In the genomic region with DNA sequence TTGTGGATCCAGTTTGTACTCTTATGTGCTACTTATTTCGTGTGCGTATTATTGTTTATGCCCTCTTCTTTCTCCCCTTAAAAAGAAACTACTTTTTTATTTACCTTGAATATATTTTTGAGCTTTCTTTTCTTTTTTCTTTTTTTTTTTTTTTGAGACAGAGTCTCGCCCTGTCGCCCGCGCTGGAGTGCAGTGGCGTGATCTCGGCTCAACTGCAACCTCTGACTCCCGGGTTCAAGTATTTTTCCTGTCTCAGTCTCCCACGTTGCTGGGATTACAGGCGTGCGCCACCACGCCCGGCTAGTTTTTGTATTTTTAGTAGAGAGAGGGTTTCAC, we compare ENCODE assay signal across 9 cellular contexts. TPM values are rescaled to one million over a fixed set of nuclear protein-coding genes. Genes with fewer than 3 reads are reported as not detected.
DNase-seq lines count a peak whose midpoint lies in the region; ATAC-seq, FAIRE-seq and TF ChIP-seq lines count a peak whose summit lies in the region.
"Had no signal": no experiment of that assay in that cellular context is flagged by ENCODE, and none has a peak within 500 bp of the region (broad histone marks: within the 10 kb centered on the region; RNA-seq: fewer than 3 reads in every experiment).

No MANE protein-coding gene starts in this region.

- RAD21 ChIA-PET in GM12878 (lab: Charles Lee; ENCODE audit: unreplicated experiment), result interaction anchor here (1.0 to 4.2 kb wide), 3 partner anchors 23 to 384 kb away, joined by 3 to 24 read pairs (median 7); a partner anchor contains a TSS

- H3K27me3 Mint-ChIP-seq in activated naive CD4-positive, alpha-beta T cell treated with anti-CD3 and anti-CD28 coated beads, Interleukin-2, amount 10 ng/mL, durations not matched to agents 7 days and 5 days, result no peaks in the 10 kb centered on the region
- H3K27me3 Mint-ChIP-seq in memory B cell (no peaks in the 10 kb centered on the region), type B pancreatic cell (no peaks in the 10 kb centered on the region)

- H3K36me3 Mint-ChIP-seq in activated naive CD4-positive, alpha-beta T cell treated with anti-CD3 and anti-CD28 coated beads, Interleukin-2, amount 10 ng/mL, durations not matched to agents 7 days and 5 days, result peaks cover 30% of the 10 kb centered on the region
- H3K36me3 Mint-ChIP-seq in memory B cell (peaks cover 9% of the 10 kb centered on the region), type B pancreatic cell (peaks cover 12% of the 10 kb centered on the region)

- H3K27ac ChIP-seq in GM12878 (ENCODE audit: control insufficient read depth, insufficient read depth), result no peak overlapping the region

- no peaks in the 10 kb centered on the region for H3K27me3 ChIP-seq in GM12878 (replicated peaks in 1 of 2; ENCODE audit: control insufficient read depth in 2 of 2, insufficient read depth in 2 of 2, low read length in 1 of 2)

- H4K20me1 ChIP-seq in GM12878 (ENCODE audit: control insufficient read depth, insufficient read depth), result no peaks in the 10 kb centered on the region

- WGBS in GM12878 (ENCODE audit: insufficient coverage, insufficient replicate concordance, low lambda C conversion rate, missing lambda C conversion rate), result 34% methylated on average over 14 of the region's 14 CpGs

- in situ Hi-C loops in GM12878 (cut with MboI), result loop anchor here (5.0 kb wide), 2 partner anchors 87 to 197 kb away; no protein-coding TSS in a partner anchor

- H3K4me1 ChIP-seq in GM12878 (ENCODE audit: control insufficient read depth, insufficient read depth, low read length), result peaks cover 15% of the 10 kb centered on the region

- peak overlapping the region; percentile 99 for H3K27ac Mint-ChIP-seq in activated naive CD4-positive, alpha-beta T cell treated with anti-CD3 and anti-CD28 coated beads, Interleukin-2, amount 10 ng/mL, durations not matched to agents 7 days and 5 days
- H3K27ac Mint-ChIP-seq in memory B cell (no peak overlapping the region), type B pancreatic cell (peak overlapping the region; percentile 80)

- intact Hi-C loops in GM12878 (cut with micrococcal nuclease; ENCODE audit: unreplicated experiment), result loop anchor here (1.0 kb wide), 1 partner anchor 22 kb away; a partner anchor contains a TSS

- no peak for FAIRE-seq in GM12878 (lab: Jason Lieb, UNC)

- TF ChIP-seq EP300 in GM12878 (IDR thresholded peaks at IDR 0.05; ENCODE audit: borderline replicate concordance in 1 of 2, control insufficient read depth in 1 of 2, low read depth in 2 of 2, low read length in 2 of 2), result no peak

- no peak overlapping the region for H2AFZ ChIP-seq in GM12878 (ENCODE audit: control insufficient read depth, low read depth, low read length)

- H3K9me3 ChIP-seq in GM12878 (replicated peaks; ENCODE audit: control insufficient read depth, insufficient read depth, low read length), result no peaks in the 10 kb centered on the region

- peak overlapping the region; percentile 89 for H3K4me3 ChIP-seq in GM12878

- no peak for TF ChIP-seq RAD21 in GM12878 (IDR thresholded peaks at IDR 0.05; ENCODE audit: insufficient read depth, low read depth, low read length)

- peak overlapping the region; percentile 33 for H3K9ac ChIP-seq in GM12878 (ENCODE audit: control insufficient read depth, insufficient read depth, low read length)

- no peaks in the 10 kb centered on the region for H3K9me3 Mint-ChIP-seq in activated naive CD4-positive, alpha-beta T cell treated with anti-CD3 and anti-CD28 coated beads, Interleukin-2, amount 10 ng/mL, durations not matched to agents 7 days and 5 days
- no peaks in the 10 kb centered on the region for H3K9me3 Mint-ChIP-seq in memory B cell
- H3K9me3 Mint-ChIP-seq in type B pancreatic cell, result no peaks in the 10 kb centered on the region

- peaks cover 61% of the 10 kb centered on the region for H3K79me2 ChIP-seq in GM12878 (ENCODE audit: control insufficient read depth, insufficient read depth, low read length)

- ATAC-seq in GM12878, result no peak
- ATAC-seq in memory B cell (ENCODE audit: low read depth), result no peak

- TF ChIP-seq POLR2A in GM12878 (IDR thresholded peaks at IDR 0.05; ENCODE audit: low read depth, low read length), result no peak

- no peak for DNase-seq in activated naive CD4-positive, alpha-beta T cell treated with anti-CD3 and anti-CD28 coated beads, Interleukin-2, amount 10 ng/mL, durations not matched to agents 7 days and 5 days
- no peak for DNase-seq in activated naive CD4-positive, alpha-beta T cell treated with anti-CD3 and anti-CD28 coated beads, Interleukin-2, amount 50 U/mL, for 16 hours
- DNase-seq in GM12878 (ENCODE audit: low read depth, low spot score), result no peak
- no peak for DNase-seq in memory B cell (ENCODE audit: low spot score in 2 of 2)
- DNase-seq in type B pancreatic cell (ENCODE audit: extremely low spot score, unreplicated experiment), result no peak
- no peak for DNase-seq in effector CD4-positive, alpha-beta T cell
- no peak for DNase-seq in stimulated activated CD4-positive, alpha-beta T cell treated with anti-CD3 and anti-CD28 coated beads, Interleukin-1b, Interleukin-23, amount 100 ng/mL, for 48 hours
- DNase-seq in GM19240 (ENCODE audit: insufficient read length, low spot score), result no peak

- TF ChIP-seq CTCF in GM12878 (IDR thresholded peaks at IDR 0.05 in 2 of 3, conservative IDR thresholded peaks at IDR 0.05 in 1 of 3; ENCODE audit: control insufficient read depth in 2 of 3, extremely low read depth in 1 of 3, insufficient read depth in 1 of 3, low read depth in 3 of 3, low read length in 3 of 3) (no peak), type B pancreatic cell (conservative IDR thresholded peaks at IDR 0.05) (no peak)

- SMC1A ChIA-PET in GM12878 (lab: Charles Lee; ENCODE audit: uncharacterized antibody, unreplicated experiment), result interaction anchor here (1.2 to 1.6 kb wide), 5 partner anchors 23 to 96 kb away, joined by 3 to 5 read pairs (median 5); no protein-coding TSS in a partner anchor

- no TSS peak for BruUV-seq in GM12878 (replicated peaks; lab: Mats Ljungman, UMichigan)

- H3K4me1 Mint-ChIP-seq in activated naive CD4-positive, alpha-beta T cell treated with anti-CD3 and anti-CD28 coated beads, Interleukin-2, amount 10 ng/mL, durations not matched to agents 7 days and 5 days, result peaks cover 55% of the 10 kb centered on the region
- H3K4me1 Mint-ChIP-seq in memory B cell (peaks cover 39% of the 10 kb centered on the region), type B pancreatic cell (ENCODE audit: unreplicated experiment) (peaks cover 32% of the 10 kb centered on the region)

- CTCF ChIA-PET in activated naive CD4-positive, alpha-beta T cell treated with anti-CD3 and anti-CD28 coated beads, Interleukin-2, amount 10 ng/mL, durations not matched to agents 7 days and 5 days (lab: Charles Lee), result interaction anchor here (0.6 to 3.0 kb wide), 4 partner anchors 14 to 97 kb away, joined by 3 to 7 read pairs (median 4); a partner anchor contains a TSS
- CTCF ChIA-PET in GM12878 (lab: Yijun Ruan, JAX), result interaction anchor here (0.6 to 1.7 kb wide), 6 partner anchors 23 to 195 kb away, joined by 3 to 6 read pairs (median 4); no protein-coding TSS in a partner anchor

- no peaks in the 10 kb centered on the region; a peak in 1 of 4 replicates for H3K36me3 ChIP-seq in GM12878 (ENCODE audit: control insufficient read depth in 2 of 2, insufficient read depth in 2 of 2, low read length in 1 of 2)

- H3K4me2 ChIP-seq in GM12878 (ENCODE audit: control insufficient read depth, insufficient read depth), result peak overlapping the region; percentile 68

- peak overlapping the region; percentile 99 for H3K4me3 Mint-ChIP-seq in activated naive CD4-positive, alpha-beta T cell treated with anti-CD3 and anti-CD28 coated beads, Interleukin-2, amount 10 ng/mL, durations not matched to agents 7 days and 5 days
- H3K4me3 Mint-ChIP-seq in memory B cell (peak overlapping the region; percentile 98), type B pancreatic cell (peak overlapping the region; percentile 99)

- POLR2A ChIA-PET in GM12878 (lab: Charles Lee), result interaction anchor here (0.7 to 1.8 kb wide), 4 partner anchors 21 to 59 kb away, joined by 3 to 10 read pairs (median 4); no protein-coding TSS in a partner anchor

RNA-seq across cellular contexts. Expression of a gene that starts 1.5 kb away (rescaled TPM):
- 11.9 and 16.1 TPM in 2 replicates for total RNA-seq in GM12878 (2013; cell fraction: nucleolus; rRNA removed)
- total RNA-seq in GM12878 (2014; rRNA removed) (34.2 and 38.6 TPM in 2 replicates), GM12878 (2014; rRNA removed; fragmentation: Illumina TruSeq; extraction: Trizol) (28.5 and 28.8 TPM in 2 replicates), GM12878 (2021) (35.4 and 39.8 TPM in 2 replicates), type B pancreatic cell (ENCODE audit: low replicate concordance) (26.9 and 30.3 TPM in 2 replicates)
- 23.0 TPM for polyA plus RNA-seq in GM12878 (2011; ENCODE audit: low read depth)
- polyA plus RNA-seq in GM12878 (2011; rRNA removed) (48.8 and 55.2 TPM in 2 replicates), GM12878 (2014; fragmentation: Illumina TruSeq; extraction: Trizol) (41.1 and 48.4 TPM in 2 replicates), GM12878 (2014; fragmentation: Nextera tagmentation; extraction: Ambion mirVana) (10 to 100 TPM; 15.2 to 21.8 TPM), GM12878 (2014; rRNA removed) (49.3 and 51.8 TPM in 2 replicates), GM12878 (2016; fragmentation: Nextera tagmentation; extraction: Ambion mirVana) (10 to 100 TPM; 37.9 to 43.0 TPM)
- 48.7 and 53.0 TPM in 2 replicates for polyA plus RNA-seq in GM12878 (2011; cell fraction: cytosol; rRNA removed)
- polyA plus RNA-seq in GM12878 (2011; cell fraction: nucleus; rRNA removed), result 58.3 and 58.6 TPM in 2 replicates
- polyA plus RNA-seq in GM12878 (2012), result 22.9 and 24.1 TPM in 2 replicates
- polyA minus RNA-seq in GM12878 (2011; rRNA and poly(A)+ RNA removed), result 41.6 and 54.4 TPM in 2 replicates
- polyA minus RNA-seq in GM12878 (2011; cell fraction: cytosol; rRNA and poly(A)+ RNA removed), result 18.7 and 19.9 TPM in 2 replicates
- 13.4 and 17.9 TPM in 2 replicates for polyA minus RNA-seq in GM12878 (2011; cell fraction: nucleus; rRNA and poly(A)+ RNA removed)

RNA-seq across cellular contexts. Expression of a gene that starts 21.9 kb away (rescaled TPM):
- total RNA-seq in GM12878 (2013; cell fraction: nucleolus; rRNA removed), result 522 and 525 TPM in 2 replicates
- total RNA-seq in GM12878 (2014; rRNA removed) (4,357 and 4,628 TPM in 2 replicates), GM12878 (2014; rRNA removed; fragmentation: Illumina TruSeq; extraction: Trizol) (2,779 and 2,826 TPM in 2 replicates), GM12878 (2021) (3,010 and 3,122 TPM in 2 replicates), type B pancreatic cell (ENCODE audit: low replicate concordance) (1,264 and 1,454 TPM in 2 replicates)
- polyA plus RNA-seq in GM12878 (2011; ENCODE audit: low read depth), result 3,044 TPM
- polyA plus RNA-seq in GM12878 (2011; rRNA removed) (3,803 and 5,036 TPM in 2 replicates), GM12878 (2014; fragmentation: Illumina TruSeq; extraction: Trizol) (3,456 and 3,909 TPM in 2 replicates), GM12878 (2014; fragmentation: Nextera tagmentation; extraction: Ambion mirVana) (1,000 to 10,000 TPM; 2,843 to 4,532 TPM), GM12878 (2014; rRNA removed) (4,347 and 4,651 TPM in 2 replicates), GM12878 (2016; fragmentation: Nextera tagmentation; extraction: Ambion mirVana) (1,000 to 10,000 TPM; 1,012 to 1,145 TPM)
- 6,512 and 6,792 TPM in 2 replicates for polyA plus RNA-seq in GM12878 (2011; cell fraction: cytosol; rRNA removed)
- polyA plus RNA-seq in GM12878 (2011; cell fraction: nucleus; rRNA removed), result 1,724 and 2,216 TPM in 2 replicates
- polyA plus RNA-seq in GM12878 (2012), result 3,192 and 3,878 TPM in 2 replicates
- polyA minus RNA-seq in GM12878 (2011; rRNA and poly(A)+ RNA removed), result 2,235 and 3,046 TPM in 2 replicates
- polyA minus RNA-seq in GM12878 (2011; cell fraction: cytosol; rRNA and poly(A)+ RNA removed), result 634 and 707 TPM in 2 replicates
- polyA minus RNA-seq in GM12878 (2011; cell fraction: nucleus; rRNA and poly(A)+ RNA removed), result 351 and 460 TPM in 2 replicates

RNA-seq across cellular contexts. Expression of a gene that starts 55.1 kb away (rescaled TPM):
- 12.0 and 12.7 TPM in 2 replicates for total RNA-seq in GM12878 (2013; cell fraction: nucleolus; rRNA removed)
- total RNA-seq in GM12878 (2014; rRNA removed) (17.8 and 19.7 TPM in 2 replicates), GM12878 (2014; rRNA removed; fragmentation: Illumina TruSeq; extraction: Trizol) (17.9 and 18.9 TPM in 2 replicates), GM12878 (2021) (14.4 and 16.9 TPM in 2 replicates), type B pancreatic cell (ENCODE audit: low replicate concordance) (1.2 TPM in 1 of 2 replicates, not detected in the other)
- 1.2 TPM for polyA plus RNA-seq in GM12878 (2011; ENCODE audit: low read depth)
- polyA plus RNA-seq in GM12878 (2011; rRNA removed) (23.2 and 25.0 TPM in 2 replicates), GM12878 (2014; fragmentation: Illumina TruSeq; extraction: Trizol) (28.8 and 36.6 TPM in 2 replicates), GM12878 (2014; fragmentation: Nextera tagmentation; extraction: Ambion mirVana) (10 to 100 TPM; 11.1 to 13.7 TPM), GM12878 (2014; rRNA removed) (14.2 and 16.7 TPM in 2 replicates), GM12878 (2016; fragmentation: Nextera tagmentation; extraction: Ambion mirVana) (1 to 10 TPM; 5.2 to 8.7 TPM)
- polyA plus RNA-seq in GM12878 (2011; cell fraction: cytosol; rRNA removed), result 17.2 and 29.4 TPM in 2 replicates
- 11.0 and 11.5 TPM in 2 replicates for polyA plus RNA-seq in GM12878 (2011; cell fraction: nucleus; rRNA removed)
- 1.3 and 1.4 TPM in 2 replicates for polyA plus RNA-seq in GM12878 (2012)
- polyA minus RNA-seq in GM12878 (2011; rRNA and poly(A)+ RNA removed), result 51.3 and 62.8 TPM in 2 replicates
- 11.1 and 15.0 TPM in 2 replicates for polyA minus RNA-seq in GM12878 (2011; cell fraction: cytosol; rRNA and poly(A)+ RNA removed)
- 10.2 and 11.2 TPM in 2 replicates for polyA minus RNA-seq in GM12878 (2011; cell fraction: nucleus; rRNA and poly(A)+ RNA removed)
- total RNA-seq: Daoy had no signal
